ENCODE assay signal across 8 cellular contexts in the genomic region with DNA sequence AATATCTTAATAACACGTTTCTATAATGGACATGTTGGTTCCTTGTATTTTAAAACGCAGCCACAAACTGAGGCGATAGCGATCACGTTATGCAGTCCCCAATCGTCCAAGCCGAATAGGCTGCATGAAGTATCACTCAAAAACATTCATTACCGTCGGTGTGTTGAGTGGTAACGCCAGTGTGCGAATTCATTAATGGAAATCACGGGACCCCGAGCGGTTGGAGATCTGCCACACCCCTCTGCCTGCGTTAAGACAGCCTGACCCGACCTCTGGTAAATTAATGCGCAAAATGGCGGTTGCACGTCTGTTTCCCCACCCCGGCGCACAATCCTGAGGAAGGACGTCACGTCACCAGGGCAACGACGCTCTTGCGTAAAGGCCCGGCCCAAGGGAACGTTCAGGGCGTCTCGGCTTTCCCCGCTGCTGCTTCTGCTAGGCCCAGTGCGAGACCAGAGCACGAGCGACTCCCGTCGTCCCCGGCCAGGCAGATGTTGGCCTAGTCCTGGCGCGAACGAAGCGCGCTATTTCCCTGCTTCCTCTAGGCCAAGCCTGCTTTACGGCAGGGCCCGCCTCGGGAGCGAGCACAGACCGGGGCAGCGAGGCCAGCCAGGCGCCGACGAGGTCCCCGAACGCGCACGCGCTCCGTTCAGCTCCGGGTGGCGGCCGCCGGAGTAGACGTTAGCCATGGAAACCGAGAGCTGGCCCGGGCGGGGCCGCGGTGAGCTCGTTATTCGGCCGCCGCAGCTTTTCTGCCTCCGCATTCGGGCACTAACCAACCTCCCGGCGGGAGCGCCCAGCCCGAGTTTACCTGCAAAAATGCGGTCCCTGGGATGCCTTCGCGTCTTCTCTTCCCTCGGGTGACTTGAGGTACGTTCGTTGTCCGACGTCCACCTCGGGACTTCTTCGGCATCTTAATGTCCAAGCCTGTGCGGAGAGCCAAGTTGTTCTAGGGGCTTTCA. TPM values are rescaled to one million over a fixed set of nuclear protein-coding genes. Genes with fewer than 3 reads are reported as not detected.
DNase-seq lines count a peak whose midpoint lies in the region; ATAC-seq and TF ChIP-seq lines count a peak whose summit lies in the region.

TSS of gene PCNX4 (plus strand) at position 374 of the 962 bp plus-strand sequence. CDS start 15,716 bp downstream, outside the sequence.

- POLR2A ChIA-PET in GM10248 (lab: Yijun Ruan, JAX): interaction anchor here (0.7 to 0.9 kb wide), 3 partner anchors 92 to 157 kb away, joined by 3 to 9 read pairs (median 3); partner anchors contain the start of gene PPM1A
- POLR2A ChIA-PET in activated naive CD8-positive, alpha-beta T cell treated with anti-CD3 and anti-CD28 coated beads, Interleukin-2, amount 10 ng/mL, durations not matched to agents 7 days and 5 days (lab: Charles Lee): interaction anchor here (1.0 to 4.4 kb wide), 7 partner anchors 60 to 889 kb away, joined by 4 to 28 read pairs (median 7); partner anchors contain the start of genes DHRS7, JKAMP, L3HYPDH and PPM1A

- peaks cover 7% of the 10 kb centered on the region; the same call in 1 of the 2 replicates for H3F3A ChIP-seq in SU-DHL-6 (ENCODE audit: insufficient read depth)

- H3K27ac ChIP-seq in SU-DHL-6 (ENCODE audit: low read depth, low read length) (peak within 1 kb of the TSS; percentile 88), thymus (ENCODE audit: low read depth) (peak within 1 kb of the TSS; percentile 99)

- no peaks in the 10 kb centered on the region for H3K9me3 Mint-ChIP-seq in activated naive CD8-positive, alpha-beta T cell treated with anti-CD3 and anti-CD28 coated beads, Interleukin-2, amount 10 ng/mL, durations not matched to agents 7 days and 5 days
- no peaks in the 10 kb centered on the region for H3K9me3 Mint-ChIP-seq in osteocyte (ENCODE audit: unreplicated experiment)

- ATAC-seq in HG02623 (IDR thresholded peaks at IDR 0.05; ENCODE audit: unreplicated experiment): peak; percentile 96
- peak; percentile 95 for ATAC-seq in activated naive CD8-positive, alpha-beta T cell treated with anti-CD3 and anti-CD28 coated beads, Interleukin-2, amount 10 ng/mL, durations not matched to agents 7 days and 5 days (ENCODE audit: low read depth)

- H3K4me1 Mint-ChIP-seq in activated naive CD8-positive, alpha-beta T cell treated with anti-CD3 and anti-CD28 coated beads, Interleukin-2, amount 10 ng/mL, durations not matched to agents 7 days and 5 days: peaks cover 26% of the 10 kb centered on the region
- H3K4me1 Mint-ChIP-seq in osteocyte (ENCODE audit: unreplicated experiment): peaks cover 34% of the 10 kb centered on the region

- WGBS in thymus: under 1% methylated on average over 88 of the region's 88 CpGs

- peaks cover 48% of the 10 kb centered on the region for H3K79me2 ChIP-seq in SU-DHL-6 (ENCODE audit: insufficient read depth, low read length)

- H3K9me3 ChIP-seq in SU-DHL-6 (ENCODE audit: insufficient read depth, low read length) (no peaks in the 10 kb centered on the region), thymus (ENCODE audit: control insufficient read depth) (no peaks in the 10 kb centered on the region)

- H3K27ac Mint-ChIP-seq in activated naive CD8-positive, alpha-beta T cell treated with anti-CD3 and anti-CD28 coated beads, Interleukin-2, amount 10 ng/mL, durations not matched to agents 7 days and 5 days: peak within 1 kb of the TSS; percentile 94
- peak within 1 kb of the TSS; percentile 94 for H3K27ac Mint-ChIP-seq in osteocyte (ENCODE audit: unreplicated experiment)

- H3K27me3 ChIP-seq in SU-DHL-6 (ENCODE audit: low read length) (no peaks in the 10 kb centered on the region), thymus (ENCODE audit: control insufficient read depth, insufficient read depth) (no peaks in the 10 kb centered on the region)

- peak within 1 kb of the TSS; percentile 99 for H3K4me2 ChIP-seq in SU-DHL-6 (ENCODE audit: low read depth, low read length, poor library complexity, severe bottlenecking)

- H3K4me1 ChIP-seq in thymus (ENCODE audit: control insufficient read depth, insufficient read depth, low read length): peaks cover 15% of the 10 kb centered on the region

- peaks cover 3% of the 10 kb centered on the region for H3K36me3 Mint-ChIP-seq in activated naive CD8-positive, alpha-beta T cell treated with anti-CD3 and anti-CD28 coated beads, Interleukin-2, amount 10 ng/mL, durations not matched to agents 7 days and 5 days
- H3K36me3 Mint-ChIP-seq in osteocyte (ENCODE audit: unreplicated experiment): no peaks in the 10 kb centered on the region

- H4K20me1 ChIP-seq in SU-DHL-6 (ENCODE audit: low read depth, low read length): no peaks in the 10 kb centered on the region

- H3K9ac ChIP-seq in SU-DHL-6 (ENCODE audit: low read length): peak within 1 kb of the TSS; percentile 96

- no peak for TF ChIP-seq CTCF in GM10248 (IDR thresholded peaks at IDR 0.05; ENCODE audit: control extremely low read depth, extremely low read depth, low read depth, missing control alignments)
- TF ChIP-seq CTCF in SU-DHL-6 (IDR thresholded peaks at IDR 0.05; ENCODE audit: insufficient read depth, low read length, poor library complexity, severe bottlenecking): no peak
- TF ChIP-seq CTCF in osteocyte (IDR thresholded peaks at IDR 0.05): no peak

- H3K27me3 Mint-ChIP-seq in activated naive CD8-positive, alpha-beta T cell treated with anti-CD3 and anti-CD28 coated beads, Interleukin-2, amount 10 ng/mL, durations not matched to agents 7 days and 5 days: no peaks in the 10 kb centered on the region
- H3K27me3 Mint-ChIP-seq in osteocyte (ENCODE audit: unreplicated experiment): no peaks in the 10 kb centered on the region

- peak within 1 kb of the TSS; percentile 95 for H2AFZ ChIP-seq in SU-DHL-6 (ENCODE audit: low read depth, low read length, severe bottlenecking)

- H3K36me3 ChIP-seq in SU-DHL-6 (ENCODE audit: low read length): no peaks in the 10 kb centered on the region
- no peaks in the 10 kb centered on the region for H3K36me3 ChIP-seq in thymus (ENCODE audit: control insufficient read depth, insufficient read depth)

- CTCF ChIA-PET in GM10248 (lab: Yijun Ruan, JAX): interaction anchor here (1.7 to 2.7 kb wide), 4 partner anchors 14 to 240 kb away, joined by 7 to 10 read pairs (median 8); no protein-coding TSS in a partner anchor

- DNase-seq in GM10248 (ENCODE audit: extremely low spot score): peak; percentile 92
- peak; percentile 99 for DNase-seq in NCI-H1105 (lab: John Stamatoyannopoulos, UW)
- peak; percentile 89 for DNase-seq in activated naive CD8-positive, alpha-beta T cell treated with anti-CD3 and anti-CD28 coated beads, Interleukin-2, amount 10 ng/mL, durations not matched to agents 7 days and 5 days
- peak; percentile 93 to 99 (median 97) for DNase-seq in head of caudate nucleus
- DNase-seq in osteocyte (ENCODE audit: extremely low spot score, unreplicated experiment): peak; percentile 98

- H3K4me3 ChIP-seq in SU-DHL-6 (ENCODE audit: insufficient read depth, low read length, poor library complexity, severe bottlenecking) (peak within 1 kb of the TSS; percentile 97), thymus (ENCODE audit: low read length) (peak within 1 kb of the TSS; percentile 73)

- intact Hi-C loops in head of caudate nucleus (cut with DNase I): loop anchor here (5.0 kb wide), 2 partner anchors 75 to 155 kb away; partner anchors contain the start of genes DHRS7 and PPM1A

- peak within 1 kb of the TSS; percentile 94 for H3K4me3 Mint-ChIP-seq in activated naive CD8-positive, alpha-beta T cell treated with anti-CD3 and anti-CD28 coated beads, Interleukin-2, amount 10 ng/mL, durations not matched to agents 7 days and 5 days
- H3K4me3 Mint-ChIP-seq in osteocyte (ENCODE audit: unreplicated experiment): peak within 1 kb of the TSS; percentile 90

- no peaks in the 10 kb centered on the region for H3K9me2 ChIP-seq in SU-DHL-6 (replicated peaks; ENCODE audit: insufficient read depth, low read length)

RNA-seq across cellular contexts. Expression of gene PCNX4, which starts in this region (rescaled TPM):
- 10 to 100 TPM; 34.4 to 35.5 TPM for total RNA-seq in activated naive CD8-positive, alpha-beta T cell treated with anti-CD3 and anti-CD28 coated beads, Interleukin-2, amount 10 ng/mL, durations not matched to agents 7 days and 5 days
- 56.0 and 57.8 TPM in 2 replicates for total RNA-seq in osteocyte
- polyA plus RNA-seq in thymus: 38.5 TPM

Comparison
In these comparisons a context has a peak if more than half of its experiments do, and no peak if none do; other contexts are left out.
1. Peak in every context shown above with its lines: DNase-seq, ATAC-seq, H3K4me3 ChIP-seq and H3K27ac ChIP-seq.